ENCODE assay signal across 24 cellular contexts in the genomic region with DNA sequence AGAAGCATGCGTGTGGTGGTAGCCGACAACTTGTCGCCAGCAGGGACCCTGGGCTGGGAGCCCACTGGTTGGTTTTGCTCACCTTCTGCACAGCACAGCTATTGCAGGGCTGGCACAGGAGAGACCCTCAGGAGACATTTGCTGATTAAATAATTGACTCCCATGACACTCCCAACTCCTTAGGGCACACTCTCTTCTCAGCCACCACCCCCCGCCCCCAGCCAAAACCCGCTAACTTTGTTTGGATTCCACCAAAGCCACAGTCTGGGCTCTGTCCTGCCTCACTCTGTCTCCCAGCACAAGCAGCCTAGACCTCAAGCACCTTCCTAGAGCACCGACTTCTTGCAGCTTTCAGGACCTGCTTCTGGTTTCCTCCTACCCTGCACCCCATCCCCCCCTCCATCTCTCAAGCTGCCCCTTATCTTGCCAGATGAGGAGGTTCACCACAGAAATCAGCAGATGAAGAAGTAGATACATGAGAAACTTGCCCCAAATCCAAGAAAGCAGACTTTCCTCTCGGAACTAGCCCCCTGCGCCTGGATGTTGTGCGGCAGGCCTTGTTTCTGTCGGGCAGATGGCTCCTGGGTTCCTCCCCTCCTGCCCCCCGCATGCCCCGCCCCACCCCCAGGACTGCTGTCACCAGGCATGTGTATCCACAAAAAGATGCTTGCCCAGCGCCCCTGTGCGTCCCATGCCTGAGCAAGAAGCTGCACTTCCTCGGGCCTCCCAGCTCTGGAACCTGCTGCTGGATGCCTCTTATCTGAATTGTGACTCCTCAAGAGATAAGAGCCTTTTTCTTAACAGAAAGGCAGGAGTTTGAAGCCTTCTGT. TPM values are rescaled to one million over a fixed set of nuclear protein-coding genes. Genes with fewer than 3 reads are reported as not detected.
DNase-seq lines count a peak whose midpoint lies in the region; FAIRE-seq and TF ChIP-seq lines count a peak whose summit lies in the region.
"Had no signal": no experiment of that assay in that cellular context is flagged by ENCODE, and none has a peak within 500 bp of the region (broad histone marks: within the 10 kb centered on the region; RNA-seq: fewer than 3 reads in every experiment).

No MANE protein-coding gene starts in this region.

- TF ChIP-seq POLR2A in GM12892 (IDR thresholded peaks at IDR 0.05; ENCODE audit: low read depth, low read length) = no peak
- TF ChIP-seq POLR2A in NB4 (IDR thresholded peaks at IDR 0.05; ENCODE audit: extremely low read depth, insufficient read length) = no peak
- TF ChIP-seq POLR2A in erythroblast (IDR thresholded peaks at IDR 0.05; ENCODE audit: low read length) = no peak
- TF ChIP-seq POLR2A in sigmoid colon (IDR thresholded peaks at IDR 0.05) = no peak

- in situ Hi-C loops in mammary epithelial cell (cut with MboI; ENCODE audit: low sequenced_read_pairs in 2 of 2) = no loop called here

- H3K79me2 ChIP-seq in mammary epithelial cell (ENCODE audit: insufficient read depth, low read length) = no peaks in the 10 kb centered on the region

- no peak overlapping the region for H3K27ac Mint-ChIP-seq in endothelial cell (ENCODE audit: unreplicated experiment)
- H3K27ac Mint-ChIP-seq: activated CD8-positive, alpha-beta T cell treated with anti-CD3 and anti-CD28 coated beads for 36 hours; nephron progenitor cell; stimulated activated naive CD8-positive, alpha-beta T cell treated with anti-CD3 and anti-CD28 coated beads, Interleukin-15, Interleukin-2, amounts not matched to agents 100 ng/mL and 50 ng/mL, for 24 hours had no signal

- TF ChIP-seq CTCF in NB4 (IDR thresholded peaks at IDR 0.05; ENCODE audit: low read depth, low read length) (no peak), sigmoid colon (IDR thresholded peaks at IDR 0.05) (no peak), mammary epithelial cell (conservative IDR thresholded peaks at IDR 0.05 in 1 of 2, IDR thresholded peaks at IDR 0.05 in 1 of 2; ENCODE audit: extremely low read depth in 1 of 2, insufficient read depth in 1 of 2, low read depth in 1 of 2, low read length in 2 of 2) (no peak), endothelial cell (IDR thresholded peaks at IDR 0.05; ENCODE audit: unreplicated experiment) (no peak)

- H3K9me3 ChIP-seq in sigmoid colon = no peaks in the 10 kb centered on the region
- H3K9me3 ChIP-seq in mammary epithelial cell (replicated peaks; ENCODE audit: insufficient read depth, low read length) = no peaks in the 10 kb centered on the region
- H3K9me3 ChIP-seq: ascending aorta, Peyer's patch, psoas muscle, SK-N-SH, tibial nerve had no signal

- CTCF ChIA-PET in mammary epithelial cell (lab: Charles Lee; ENCODE audit: low non-redundant PET) = no interaction called here

- no peak for TF ChIP-seq EP300 in sigmoid colon (IDR thresholded peaks at IDR 0.05)

- no peaks in the 10 kb centered on the region for H3K27me3 ChIP-seq in sigmoid colon
- no peaks in the 10 kb centered on the region for H3K27me3 ChIP-seq in mammary epithelial cell (ENCODE audit: insufficient read depth, low read length)
- H3K27me3 ChIP-seq: ascending aorta, Peyer's patch, tibial nerve had no signal

- dilution Hi-C loops in mammary epithelial cell (cut with HindIII; ENCODE audit: low sequenced_read_pairs) = no loop called here

- WGBS in sigmoid colon, 2 donors = 68 to 77% methylated on average over 15 of the region's 15 CpGs
- WGBS in mammary epithelial cell (ENCODE audit: low coverage, missing lambda C conversion rate) = 89% methylated on average over 13 of the region's 15 CpGs

- H3K9ac ChIP-seq in mammary epithelial cell (ENCODE audit: insufficient read depth, low read length) = no peak overlapping the region
- H3K9ac ChIP-seq: SK-N-SH had no signal

- FAIRE-seq in GM12892 (lab: Jason Lieb, UNC) = peak; percentile 30

- no peak overlapping the region for H3K4me2 ChIP-seq in mammary epithelial cell (ENCODE audit: insufficient read depth, low read depth, low read length)
- H3K4me2 ChIP-seq: SK-N-SH had no signal

- no peaks in the 10 kb centered on the region for H4K20me1 ChIP-seq in mammary epithelial cell (ENCODE audit: insufficient read depth, low read length)

- H3K4me3 ChIP-seq in NB4 (ENCODE audit: low read depth, low read length) = no peak overlapping the region
- H3K4me3 ChIP-seq in sigmoid colon = no peak overlapping the region
- H3K4me3 ChIP-seq in mammary epithelial cell (replicated peaks in 1 of 3; ENCODE audit: insufficient read depth in 1 of 3, low read depth in 2 of 3, low read length in 3 of 3) = no peak overlapping the region
- H3K4me3 ChIP-seq: ascending aorta, Peyer's patch, psoas muscle, tibial nerve had no signal

- intact Hi-C loops in sigmoid colon (cut with DNase I) = no loop called here
- intact Hi-C loops in mammary epithelial cell (cut with micrococcal nuclease) = no loop called here

- no TSS peak for BruUV-seq in mammary epithelial cell (replicated peaks; lab: Mats Ljungman, UMichigan)

- H3K4me3 Mint-ChIP-seq in endothelial cell (ENCODE audit: unreplicated experiment) = no peak overlapping the region
- H3K4me3 Mint-ChIP-seq: activated CD8-positive, alpha-beta T cell treated with anti-CD3 and anti-CD28 coated beads for 36 hours; activated T-cell treated with anti-CD3 and anti-CD28 coated beads, Interleukin-2, amount 50 U/mL, for 4 hours; nephron progenitor cell; stimulated activated naive CD8-positive, alpha-beta T cell treated with anti-CD3 and anti-CD28 coated beads, Interleukin-15, Interleukin-2, amounts not matched to agents 100 ng/mL and 50 ng/mL, for 24 hours had no signal

- no peaks in the 10 kb centered on the region for H3K9me3 Mint-ChIP-seq in endothelial cell (ENCODE audit: unreplicated experiment)
- H3K9me3 Mint-ChIP-seq: activated CD8-positive, alpha-beta T cell treated with anti-CD3 and anti-CD28 coated beads for 36 hours; activated T-cell treated with anti-CD3 and anti-CD28 coated beads, Interleukin-2, amount 50 U/mL, for 4 hours; nephron progenitor cell; stimulated activated naive CD8-positive, alpha-beta T cell treated with anti-CD3 and anti-CD28 coated beads, Interleukin-15, Interleukin-2, amounts not matched to agents 100 ng/mL and 50 ng/mL, for 24 hours had no signal

- DNase-seq in GM12892 (ENCODE audit: insufficient read length) (no peak), NB4 (ENCODE audit: low read depth) (peak; percentile 64), erythroblast (lab: John Stamatoyannopoulos, UW) (peak; percentile 71 to 83), sigmoid colon (peak; percentile 51), mammary epithelial cell (no peak), endothelial cell (ENCODE audit: low spot score) (no peak)
- DNase-seq in activated CD4-positive, alpha-beta T cell treated with anti-CD3 and anti-CD28 coated beads, Interleukin-2, amount 50 U/mL, for 4 hours = no peak
- DNase-seq: activated CD8-positive, alpha-beta T cell treated with anti-CD3 and anti-CD28 coated beads for 36 hours; activated naive CD4-positive, alpha-beta T cell treated with anti-CD3 and anti-CD28 coated beads, Interleukin-2, amount 50 U/mL, for 16 hours; activated T-cell treated with anti-CD3 and anti-CD28 coated beads, Interleukin-2, amount 50 U/mL, for 4 hours; Calu3; effector CD4-positive, alpha-beta T cell; IMR-90; NCI-H2029; NCI-H345; NCI-H82; nephron progenitor cell; psoas muscle; SK-N-SH; stimulated activated CD4-positive, alpha-beta T cell treated with anti-CD3 and anti-CD28 coated beads, Interleukin-4, amount 100 ng/mL, for 24 hours had no signal

- peaks cover 49% of the 10 kb centered on the region for H3K4me1 Mint-ChIP-seq in endothelial cell (ENCODE audit: unreplicated experiment)

- no peak overlapping the region for H2AFZ ChIP-seq in mammary epithelial cell (ENCODE audit: low read depth, low read length)

- no peaks in the 10 kb centered on the region for H3K36me3 ChIP-seq in sigmoid colon
- no peaks in the 10 kb centered on the region for H3K36me3 ChIP-seq in mammary epithelial cell (ENCODE audit: insufficient read depth, low read length)
- H3K36me3 ChIP-seq: ascending aorta, Peyer's patch, tibial nerve had no signal

- H3K27ac ChIP-seq in sigmoid colon (no peak overlapping the region), mammary epithelial cell (ENCODE audit: insufficient read depth, low read depth, low read length) (no peak overlapping the region)
- H3K27ac ChIP-seq: ascending aorta, Peyer's patch, psoas muscle had no signal

- H3K27me3 Mint-ChIP-seq in endothelial cell (ENCODE audit: unreplicated experiment) = peaks cover 10% of the 10 kb centered on the region
- H3K27me3 Mint-ChIP-seq: activated CD8-positive, alpha-beta T cell treated with anti-CD3 and anti-CD28 coated beads for 36 hours had no signal

- H3K36me3 Mint-ChIP-seq in endothelial cell (ENCODE audit: low read depth, unreplicated experiment) = peaks cover 3% of the 10 kb centered on the region

- H3K4me1 ChIP-seq in sigmoid colon (no peaks in the 10 kb centered on the region), mammary epithelial cell (ENCODE audit: insufficient read depth, low read length) (peaks cover 5% of the 10 kb centered on the region)
- H3K4me1 ChIP-seq: ascending aorta had no signal

RNA-seq across cellular contexts. Expression of gene CD93, which starts 35.0 kb away (rescaled TPM):
- 1.1 TPM for polyA plus RNA-seq in GM12892 (2012; ENCODE audit: missing spikeins)
- total RNA-seq in sigmoid colon (10 to 100 TPM; 14.2 to 27.2 (median 17.7) TPM), mammary epithelial cell (not detected), endothelial cell (ENCODE audit: unreplicated experiment) (139 TPM)
- polyA plus RNA-seq in sigmoid colon (10 to 100 TPM in 2 of 3 donors, 1 to 10 TPM in 1; 1.8 to 14.5 (median 10.6) TPM), mammary epithelial cell (not detected)
- not detected for polyA minus RNA-seq in mammary epithelial cell
- total RNA-seq: Calu3 had no signal

Comparison
In these comparisons a context has a peak if more than half of its experiments do, and no peak if none do; other contexts are left out.
1. DNase-seq: peak in NB4 (single experiment), erythroblast (2 of 2) and sigmoid colon (single experiment); none in GM12892 (single experiment), activated CD4-positive, alpha-beta T cell treated with anti-CD3 and anti-CD28 coated beads, Interleukin-2, amount 50 U/mL, for 4 hours (0 of 2), mammary epithelial cell (single experiment) and endothelial cell (single experiment).
2. RNA of gene CD93, which starts 35.0 kb away (total RNA-seq): 139 TPM in endothelial cell (single experiment) and 14.2 to 27.2 TPM in sigmoid colon; not detected in mammary epithelial cell; every median in the first group is over 10 times any median in the second.